24 cellular contexts compared by ENCODE assay signal in the genomic region with DNA sequence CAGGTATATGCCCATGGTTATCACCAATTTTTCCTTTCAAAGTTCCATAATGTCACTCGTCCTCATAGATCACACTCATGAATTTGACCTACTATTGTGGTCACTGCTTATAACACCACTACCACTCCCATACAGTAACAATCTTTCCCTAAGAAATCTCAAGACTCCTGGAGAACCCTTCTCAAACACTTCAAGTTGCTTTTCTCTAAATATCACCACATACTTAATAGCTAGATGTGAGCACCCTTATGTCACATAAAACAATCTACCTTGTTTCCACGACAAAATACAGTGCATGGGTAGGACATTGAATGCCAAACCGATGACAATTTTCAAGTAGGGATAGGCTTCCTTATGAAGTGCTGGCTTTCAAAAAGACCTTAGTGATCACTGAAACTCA.
"Had no signal": no experiment of that assay in that cellular context is flagged by ENCODE, and none has a peak within 500 bp of the region (broad histone marks: within the 10 kb centered on the region; RNA-seq: fewer than 3 reads in every experiment).

No MANE protein-coding gene starts in this region.

- H3K9me3 Mint-ChIP-seq: endodermal cell, mesothelial cell of epicardium had no signal

- H3K27ac ChIP-seq: colonic mucosa, epithelial cell of prostate, foreskin keratinocyte, gastroesophageal sphincter, heart left ventricle, hepatocyte had no signal

- H3K4me3 ChIP-seq: colonic mucosa, gastroesophageal sphincter, heart left ventricle, hepatocyte, mucosa of descending colon had no signal

- H3K9me3 ChIP-seq: colonic mucosa, gastroesophageal sphincter, mucosa of descending colon had no signal

- H3K36me3 Mint-ChIP-seq: immature natural killer cell, mesothelial cell of epicardium had no signal

- DNase-seq: colonic mucosa; cortex of kidney; effector CD8-positive, alpha-beta T cell; effector memory CD8-positive, alpha-beta T cell; endodermal cell; erythroblast; foreskin keratinocyte; heart left ventricle; hypothalamus; immature natural killer cell; islet precursor cell; kidney; kidney glomerular epithelial cell; left colon; left ventricle myocardium superior; mesenchymal stem cell; mucosa of descending colon had no signal

- H3K27me3 ChIP-seq: colonic mucosa, foreskin keratinocyte, gastroesophageal sphincter, heart left ventricle, hepatocyte had no signal

- H3K4me1 Mint-ChIP-seq: immature natural killer cell had no signal

- H3K4me1 ChIP-seq: colonic mucosa, foreskin keratinocyte, gastroesophageal sphincter had no signal

- H3K4me3 Mint-ChIP-seq: dendritic cell treated with granulocyte-macrophage colony-stimulating factor and Interleukin-4, amounts not matched to agents 40 ng/mL and 50 ng/mL, for 4 days; effector memory CD8-positive, alpha-beta T cell; endodermal cell; immature natural killer cell; mesothelial cell of epicardium had no signal

- H3K36me3 ChIP-seq: colonic mucosa, gastroesophageal sphincter had no signal

- H3K27me3 Mint-ChIP-seq: dendritic cell treated with granulocyte-macrophage colony-stimulating factor and Interleukin-4, amounts not matched to agents 40 ng/mL and 50 ng/mL, for 4 days; effector memory CD8-positive, alpha-beta T cell had no signal

- H3K27ac Mint-ChIP-seq: dendritic cell treated with granulocyte-macrophage colony-stimulating factor and Interleukin-4, amounts not matched to agents 40 ng/mL and 50 ng/mL, for 4 days; effector memory CD8-positive, alpha-beta T cell; endodermal cell; immature natural killer cell; mesothelial cell of epicardium had no signal

- ATAC-seq: effector memory CD8-positive, alpha-beta T cell; esophagus mucosa; foreskin keratinocyte; gastroesophageal sphincter; heart left ventricle; left colon; left lobe of liver; left ventricle myocardium superior; mucosa of descending colon had no signal
